Comparison of ENCODE assay signal across 18 cellular contexts in genomic region chr2:173855686-173856085, GRCh38.
"Had no signal": no experiment of that assay in that cellular context is flagged by ENCODE, and none has a peak within 500 bp of the region (broad histone marks: within the 10 kb centered on the region; RNA-seq: fewer than 3 reads in every experiment).

No MANE protein-coding gene starts in this region.

- H3K36me3 ChIP-seq: cardiac muscle cell, right atrium auricular region, transverse colon, uterus had no signal

- H3K4me1 ChIP-seq: transverse colon had no signal

- DNase-seq: activated CD4-positive, alpha-beta T cell treated with anti-CD3 and anti-CD28 coated beads, Interleukin-2, amount 10 ng/mL, durations not matched to agents 7 days and 5 days; activated CD8-positive, alpha-beta memory T cell treated with anti-CD3 and anti-CD28 coated beads, Interleukin-2, amount 50 U/mL, for 4 hours; activated CD8-positive, alpha-beta T cell treated with anti-CD3 and anti-CD28 coated beads, Interleukin-2, amount 10 ng/mL, durations not matched to agents 7 days and 5 days; activated effector memory CD4-positive, alpha-beta T cell treated with Interleukin-2 at 50 U/mL for 16 hours; activated naive CD4-positive, alpha-beta T cell treated with anti-CD3 and anti-CD28 coated beads, Interleukin-2, amount 10 ng/mL, durations not matched to agents 7 days and 5 days; activated naive CD8-positive, alpha-beta T cell treated with anti-CD3 and anti-CD28 coated beads, Interleukin-2, amount 50 U/mL, for 24 hours; activated T-cell treated with anti-CD3 and anti-CD28 coated beads, Interleukin-2, amount 50 U/mL, for 4 hours; cortex of kidney; erythroblast; stimulated activated CD4-positive, alpha-beta T cell treated with anti-CD3 and anti-CD28 coated beads, Interleukin-2, amount 100 ng/mL, for 24 hours; stimulated activated naive CD4-positive, alpha-beta T cell treated with Interleukin-2 at 50 U/mL for 16 hours; transverse colon; uterus had no signal

- H3K9me3 ChIP-seq: right atrium auricular region, transverse colon, uterus had no signal

- H3K9me3 Mint-ChIP-seq: activated CD4-positive, alpha-beta T cell treated with anti-CD3 and anti-CD28 coated beads, Interleukin-2, amount 10 ng/mL, durations not matched to agents 7 days and 5 days; activated naive CD4-positive, alpha-beta T cell treated with anti-CD3 and anti-CD28 coated beads, Interleukin-2, amount 10 ng/mL, durations not matched to agents 7 days and 5 days; activated naive CD8-positive, alpha-beta T cell treated with anti-CD3 and anti-CD28 coated beads, Interleukin-2, amount 50 U/mL, for 24 hours; activated T-cell treated with anti-CD3 and anti-CD28 coated beads, Interleukin-2, amount 50 U/mL, for 4 hours; nephron; T-helper 1 cell treated with Interleukin-12 subunit alpha and Interleukin-12 subunit beta and Interleukin-4 antibody, amounts not matched to agents 30 μg/mL and 1 μg/mL, for 36 hours had no signal

- H3K4me3 Mint-ChIP-seq: activated CD4-positive, alpha-beta T cell treated with anti-CD3 and anti-CD28 coated beads, Interleukin-2, amount 10 ng/mL, durations not matched to agents 7 days and 5 days; activated CD8-positive, alpha-beta T cell treated with anti-CD3 and anti-CD28 coated beads, Interleukin-2, amount 10 ng/mL, durations not matched to agents 7 days and 5 days; activated naive CD4-positive, alpha-beta T cell treated with anti-CD3 and anti-CD28 coated beads, Interleukin-2, amount 10 ng/mL, durations not matched to agents 7 days and 5 days; activated naive CD8-positive, alpha-beta T cell treated with anti-CD3 and anti-CD28 coated beads, Interleukin-2, amount 50 U/mL, for 24 hours; activated T-cell treated with anti-CD3 and anti-CD28 coated beads, Interleukin-2, amount 50 U/mL, for 4 hours; nephron; T-helper 1 cell treated with Interleukin-12 subunit alpha and Interleukin-12 subunit beta and Interleukin-4 antibody, amounts not matched to agents 30 μg/mL and 1 μg/mL, for 36 hours had no signal

- H3K27me3 ChIP-seq: cardiac muscle cell, right atrium auricular region, uterus had no signal

- H3K27ac Mint-ChIP-seq: activated CD4-positive, alpha-beta T cell treated with anti-CD3 and anti-CD28 coated beads, Interleukin-2, amount 10 ng/mL, durations not matched to agents 7 days and 5 days; activated CD8-positive, alpha-beta T cell treated with anti-CD3 and anti-CD28 coated beads, Interleukin-2, amount 10 ng/mL, durations not matched to agents 7 days and 5 days; activated naive CD4-positive, alpha-beta T cell treated with anti-CD3 and anti-CD28 coated beads, Interleukin-2, amount 10 ng/mL, durations not matched to agents 7 days and 5 days; activated naive CD8-positive, alpha-beta T cell treated with anti-CD3 and anti-CD28 coated beads, Interleukin-2, amount 50 U/mL, for 24 hours; progenitor cell of endocrine pancreas; T-helper 1 cell treated with Interleukin-12 subunit alpha and Interleukin-12 subunit beta and Interleukin-4 antibody, amounts not matched to agents 30 μg/mL and 1 μg/mL, for 36 hours had no signal

- ATAC-seq: activated CD8-positive, alpha-beta T cell treated with anti-CD3 and anti-CD28 coated beads, Interleukin-2, amount 10 ng/mL, durations not matched to agents 7 days and 5 days; activated naive CD8-positive, alpha-beta T cell treated with anti-CD3 and anti-CD28 coated beads, Interleukin-2, amount 50 U/mL, for 24 hours; activated T-cell treated with anti-CD3 and anti-CD28 coated beads, Interleukin-2, amount 50 U/mL, for 4 hours had no signal

- H3K4me1 Mint-ChIP-seq: activated naive CD8-positive, alpha-beta T cell treated with anti-CD3 and anti-CD28 coated beads, Interleukin-2, amount 50 U/mL, for 24 hours had no signal

- H3K36me3 Mint-ChIP-seq: activated naive CD4-positive, alpha-beta T cell treated with anti-CD3 and anti-CD28 coated beads, Interleukin-2, amount 10 ng/mL, durations not matched to agents 7 days and 5 days had no signal

- H3K4me3 ChIP-seq: cardiac muscle cell, right atrium auricular region, transverse colon, uterus had no signal

- H3K27ac ChIP-seq: cardiac muscle cell, right atrium auricular region, transverse colon, uterus had no signal
